2 cellular contexts compared by ENCODE assay signal in the genomic region with DNA sequence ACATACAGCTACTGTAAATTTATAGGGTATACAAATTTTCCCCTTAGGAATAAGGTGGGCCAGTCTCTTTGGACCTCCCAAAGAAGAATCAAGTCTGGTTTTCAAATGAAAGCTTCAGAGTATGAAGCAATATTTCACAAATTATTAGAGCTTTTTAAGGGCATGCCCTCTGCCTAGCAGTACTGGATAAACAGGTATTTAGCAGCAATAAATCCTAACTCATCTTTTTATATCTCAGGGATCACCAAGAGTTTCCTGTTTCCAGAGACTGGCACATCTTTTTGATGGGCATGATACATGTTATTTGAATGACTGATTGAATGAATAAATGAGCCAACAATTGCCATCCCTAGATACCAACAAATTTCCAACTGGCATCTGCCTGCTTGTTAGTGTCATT.
TF ChIP-seq lines count a peak whose summit lies in the region.

No MANE protein-coding gene starts in this region.

TF ChIP-seq in A549, 52 proteins besides CTCF, POLR2A, EP300 and RAD21 (continued from another document):
- TF ChIP-seq, protein P1, sequence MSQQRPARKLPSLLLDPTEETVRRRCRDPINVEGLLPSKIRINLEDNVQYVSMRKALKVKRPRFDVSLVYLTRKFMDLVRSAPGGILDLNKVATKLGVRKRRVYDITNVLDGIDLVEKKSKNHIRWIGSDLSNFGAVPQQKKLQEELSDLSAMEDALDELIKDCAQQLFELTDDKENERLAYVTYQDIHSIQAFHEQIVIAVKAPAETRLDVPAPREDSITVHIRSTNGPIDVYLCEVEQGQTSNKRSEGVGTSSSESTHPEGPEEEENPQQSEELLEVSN (IDR thresholded peaks at IDR 0.05; ENCODE audit: borderline replicate concordance, low read depth) = no peak
- TF ChIP-seq SMC3 (IDR thresholded peaks at IDR 0.05) (no peak), EHMT2 (IDR thresholded peaks at IDR 0.05; ENCODE audit: low read depth) (no peak), TP53 (CRISPR knock-in tag; IDR thresholded peaks at IDR 0.05) (no peak), ZFP36 (IDR thresholded peaks at IDR 0.05; ENCODE audit: borderline replicate concordance, partially characterized antibody) (no peak), EHF (CRISPR knock-in tag; IDR thresholded peaks at IDR 0.05) (no peak), FOSB (CRISPR knock-in tag; IDR thresholded peaks at IDR 0.05) (no peak), HEYL (CRISPR knock-in tag; IDR thresholded peaks at IDR 0.05) (no peak)
- TF ChIP-seq, protein P2, sequence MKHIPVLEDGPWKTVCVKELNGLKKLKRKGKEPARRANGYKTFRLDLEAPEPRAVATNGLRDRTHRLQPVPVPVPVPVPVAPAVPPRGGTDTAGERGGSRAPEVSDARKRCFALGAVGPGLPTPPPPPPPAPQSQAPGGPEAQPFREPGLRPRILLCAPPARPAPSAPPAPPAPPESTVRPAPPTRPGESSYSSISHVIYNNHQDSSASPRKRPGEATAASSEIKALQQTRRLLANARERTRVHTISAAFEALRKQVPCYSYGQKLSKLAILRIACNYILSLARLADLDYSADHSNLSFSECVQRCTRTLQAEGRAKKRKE (CRISPR knock-in tag; IDR thresholded peaks at IDR 0.05; ENCODE audit: low read depth) = no peak

TF ChIP-seq in K562, 482 proteins besides CTCF, POLR2A, EP300 and RAD21:
- TF ChIP-seq CEBPG (CRISPR knock-in tag; IDR thresholded peaks at IDR 0.05) (no peak), CEBPG (tag; conservative IDR thresholded peaks at IDR 0.05 in 1 of 2, IDR thresholded peaks at IDR 0.05 in 1 of 2) (0 out of 4 replicates have a peak, but pooled peaks of 1 of the 2 experiments have one; percentile 28), TRIM24 (IDR thresholded peaks at IDR 0.05) (no peak)
